ENCODE assay signal across 21 cellular contexts in genomic region chr12:40055227-40055579, GRCh38. TPM values are rescaled to one million over a fixed set of nuclear protein-coding genes. Genes with fewer than 3 reads are reported as not detected.
DNase-seq lines count a peak whose midpoint lies in the region; ATAC-seq and TF ChIP-seq lines count a peak whose summit lies in the region.
"Had no signal": no experiment of that assay in that cellular context is flagged by ENCODE, and none has a peak within 500 bp of the region (broad histone marks: within the 10 kb centered on the region; RNA-seq: fewer than 3 reads in every experiment).

No MANE protein-coding gene starts in this region.

- in situ Hi-C loops in mammary epithelial cell (cut with MboI; ENCODE audit: low sequenced_read_pairs in 2 of 2) (no loop called here), transverse colon (cut with MboI; ENCODE audit: low pct_ligation_motif_present in 1 of 4, low pct_unique_long_range_greater_than_20kb in 1 of 4, low sequenced_read_pairs in 3 of 4) (no loop called here)

- H2AFZ ChIP-seq in mammary epithelial cell (ENCODE audit: low read depth, low read length): no peak overlapping the region

- TF ChIP-seq CTCF in mammary epithelial cell (conservative IDR thresholded peaks at IDR 0.05 in 1 of 2, IDR thresholded peaks at IDR 0.05 in 1 of 2; ENCODE audit: extremely low read depth in 1 of 2, insufficient read depth in 1 of 2, low read depth in 1 of 2, low read length in 2 of 2) (no peak), MCF 10A (IDR thresholded peaks at IDR 0.05; ENCODE audit: unreplicated experiment) (no peak), esophagus muscularis mucosa (IDR thresholded peaks at IDR 0.05) (no peak), transverse colon (IDR thresholded peaks at IDR 0.05) (no peak)

- H3K4me3 ChIP-seq in mammary epithelial cell (replicated peaks in 1 of 3; ENCODE audit: insufficient read depth in 1 of 3, low read depth in 2 of 3, low read length in 3 of 3) (no peak overlapping the region), esophagus muscularis mucosa (peak overlapping the region; percentile 24 to 42 (median 33)), muscle layer of colon (ENCODE audit: low read depth in 1 of 2, low read length in 2 of 2) (peak overlapping the region in 1 of 2 donors; percentile 30), transverse colon (no peak overlapping the region)
- H3K4me3 ChIP-seq: SJSA1, uterus had no signal

- TF ChIP-seq POLR2A in esophagus muscularis mucosa (IDR thresholded peaks at IDR 0.05; ENCODE audit: low read depth) (no peak), transverse colon (IDR thresholded peaks at IDR 0.05) (no peak)

- no TSS peak for BruUV-seq in mammary epithelial cell (replicated peaks; lab: Mats Ljungman, UMichigan)
- no TSS peak for BruUV-seq in MCF 10A (replicated peaks; lab: Mats Ljungman, UMichigan)

- WGBS in mammary epithelial cell (ENCODE audit: low coverage, missing lambda C conversion rate): 82% methylated on average over 3 of the region's 3 CpGs
- WGBS in esophagus muscularis mucosa: 56% methylated on average over 3 of the region's 3 CpGs
- 63 to 74% methylated on average over 3 of the region's 3 CpGs for WGBS in transverse colon (ENCODE audit: low coverage in 1 of 2), 2 donors

- H3K9ac ChIP-seq in mammary epithelial cell (ENCODE audit: insufficient read depth, low read length) (no peak overlapping the region), muscle layer of colon (ENCODE audit: low read length) (peak overlapping the region; percentile 1)

- no peak for TF ChIP-seq EP300 in esophagus muscularis mucosa (IDR thresholded peaks at IDR 0.05)
- no peak for TF ChIP-seq EP300 in transverse colon (IDR thresholded peaks at IDR 0.05; ENCODE audit: low read depth)

- no peaks in the 10 kb centered on the region for H3K9me3 ChIP-seq in mammary epithelial cell (replicated peaks; ENCODE audit: insufficient read depth, low read length)
- no peaks in the 10 kb centered on the region for H3K9me3 ChIP-seq in esophagus muscularis mucosa
- H3K9me3 ChIP-seq in muscle layer of colon (ENCODE audit: low read length): no peaks in the 10 kb centered on the region
- no peaks in the 10 kb centered on the region for H3K9me3 ChIP-seq in transverse colon
- H3K9me3 ChIP-seq: esophagus squamous epithelium, SJSA1, uterus had no signal

- no peak overlapping the region for H3K4me3 Mint-ChIP-seq in MCF 10A (ENCODE audit: unreplicated experiment)
- H3K4me3 Mint-ChIP-seq: CD4-positive, alpha-beta memory T cell; naive thymus-derived CD4-positive, alpha-beta T cell had no signal

- no peaks in the 10 kb centered on the region for H3K27me3 ChIP-seq in mammary epithelial cell (ENCODE audit: insufficient read depth, low read length)
- H3K27me3 ChIP-seq in esophagus muscularis mucosa: no peaks in the 10 kb centered on the region
- H3K27me3 ChIP-seq in muscle layer of colon (ENCODE audit: control insufficient read depth in 1 of 2, insufficient read depth in 2 of 2, low read length in 2 of 2): no peaks in the 10 kb centered on the region
- no peaks in the 10 kb centered on the region for H3K27me3 ChIP-seq in transverse colon
- H3K27me3 ChIP-seq: dorsolateral prefrontal cortex, esophagus squamous epithelium, SJSA1, uterus had no signal

- ATAC-seq in HG03460 (IDR thresholded peaks at IDR 0.05; ENCODE audit: unreplicated experiment) (no peak), GM21529 (IDR thresholded peaks at IDR 0.05; ENCODE audit: unreplicated experiment) (no peak)
- ATAC-seq: naive thymus-derived CD4-positive, alpha-beta T cell had no signal

- dilution Hi-C loops in mammary epithelial cell (cut with HindIII; ENCODE audit: low sequenced_read_pairs): no loop called here

- CTCF ChIA-PET in mammary epithelial cell (lab: Charles Lee; ENCODE audit: low non-redundant PET) (interaction anchor here (0.5 kb wide), 1 partner anchor 8 kb away, joined by 4 read pairs; no protein-coding TSS in a partner anchor), MCF 10A (lab: Yijun Ruan, JAX) (interaction anchor here (0.7 to 1.0 kb wide), 3 partner anchors 51 to 1342 kb away, joined by 3 read pairs; partner anchors contain the start of gene SLC2A13)

- H3K36me3 ChIP-seq in mammary epithelial cell (ENCODE audit: insufficient read depth, low read length) (no peaks in the 10 kb centered on the region), esophagus muscularis mucosa (no peaks in the 10 kb centered on the region), muscle layer of colon (ENCODE audit: insufficient read depth, low read length) (no peaks in the 10 kb centered on the region), transverse colon (no peaks in the 10 kb centered on the region)
- H3K36me3 ChIP-seq: esophagus squamous epithelium, SJSA1, uterus had no signal

- H3K4me2 ChIP-seq in mammary epithelial cell (ENCODE audit: insufficient read depth, low read depth, low read length): no peak overlapping the region

- no peaks in the 10 kb centered on the region for H4K20me1 ChIP-seq in mammary epithelial cell (ENCODE audit: insufficient read depth, low read length)

- intact Hi-C loops in mammary epithelial cell (cut with micrococcal nuclease): no loop called here
- intact Hi-C loops in MCF 10A (cut with micrococcal nuclease): no loop called here
- intact Hi-C loops in esophagus muscularis mucosa (cut with DNase I): no loop called here
- intact Hi-C loops in transverse colon (cut with DNase I; ENCODE audit: low total_unique reads): no loop called here

- no peaks in the 10 kb centered on the region for H3K27me3 Mint-ChIP-seq in MCF 10A (ENCODE audit: insufficient read depth, unreplicated experiment)
- H3K27me3 Mint-ChIP-seq: brain; CD4-positive, alpha-beta memory T cell; naive thymus-derived CD4-positive, alpha-beta T cell had no signal

- no peak overlapping the region for H3K27ac Mint-ChIP-seq in MCF 10A (ENCODE audit: low read depth, unreplicated experiment)
- H3K27ac Mint-ChIP-seq: CD4-positive, alpha-beta memory T cell; naive thymus-derived CD4-positive, alpha-beta T cell had no signal

- H3K79me2 ChIP-seq in mammary epithelial cell (ENCODE audit: insufficient read depth, low read length): no peaks in the 10 kb centered on the region

- no peak for DNase-seq in mammary epithelial cell
- no peak for DNase-seq in MCF 10A (ENCODE audit: unreplicated experiment)
- no peak for DNase-seq in esophagus muscularis mucosa (ENCODE audit: extremely low spot score)
- DNase-seq in transverse colon: no peak
- no peak for DNase-seq in COLO829 (ENCODE audit: low spot score)
- DNase-seq: activated CD4-positive, alpha-beta T cell treated with anti-CD3 and anti-CD28 coated beads for 1 hour; activated CD8-positive, alpha-beta memory T cell treated with anti-CD3 and anti-CD28 coated beads, Interleukin-2, amount 50 U/mL, for 4 hours; activated naive CD4-positive, alpha-beta T cell treated with Interleukin-2 at 50 U/mL for 16 hours; CD4-positive, alpha-beta memory T cell; esophagus squamous epithelium; hippocampal formation; naive thymus-derived CD4-positive, alpha-beta T cell; stimulated activated naive CD4-positive, alpha-beta T cell treated with Interleukin-2 at 50 U/mL for 16 hours; T1000 had no signal

- no peaks in the 10 kb centered on the region for H3K36me3 Mint-ChIP-seq in MCF 10A (ENCODE audit: insufficient read depth, unreplicated experiment)
- H3K36me3 Mint-ChIP-seq: brain; CD4-positive, alpha-beta memory T cell had no signal

- peaks cover 11% of the 10 kb centered on the region for H3K4me1 Mint-ChIP-seq in MCF 10A (ENCODE audit: insufficient read depth, unreplicated experiment)

- POLR2A ChIA-PET in MCF 10A (lab: Yijun Ruan, JAX): interaction anchor here (1.1 kb wide), 1 partner anchor 8 kb away, joined by 3 read pairs; no protein-coding TSS in a partner anchor

- H3K4me1 ChIP-seq in mammary epithelial cell (ENCODE audit: insufficient read depth, low read length) (peaks cover 6% of the 10 kb centered on the region), esophagus muscularis mucosa (peaks cover 22 to 61% (median 45%) of the 10 kb centered on the region in 4 donors), muscle layer of colon (ENCODE audit: insufficient read depth, low read length) (peaks cover 29% of the 10 kb centered on the region), transverse colon (peaks cover 0 to 41% (median 18%) of the 10 kb centered on the region in 4 donors)
- H3K4me1 ChIP-seq: SJSA1, uterus had no signal

- no peaks in the 10 kb centered on the region for H3K9me3 Mint-ChIP-seq in MCF 10A (ENCODE audit: unreplicated experiment)
- H3K9me3 Mint-ChIP-seq: brain; naive thymus-derived CD4-positive, alpha-beta T cell had no signal

- H3K27ac ChIP-seq in mammary epithelial cell (ENCODE audit: insufficient read depth, low read depth, low read length) (peak overlapping the region; percentile 27), esophagus muscularis mucosa (replicated peaks in 1 of 4) (peak overlapping the region; percentile 69 to 78 (median 74)), muscle layer of colon (ENCODE audit: low read depth, low read length) (peak overlapping the region; percentile 72), transverse colon (peak overlapping the region; percentile 57 to 72 (median 65))
- H3K27ac ChIP-seq: SJSA1 had no signal

RNA-seq across cellular contexts. Expression of gene SLC2A13, which starts 50.7 kb away (rescaled TPM):
- total RNA-seq in mammary epithelial cell (10 to 100 TPM in 1 of 2 donors, 1 to 10 TPM in 1; 4.8 to 10.7 TPM), MCF 10A (2022) (1.7 and 2.0 TPM in 2 replicates), esophagus muscularis mucosa (10 to 100 TPM; 19.6 to 25.7 (median 21.4) TPM), transverse colon (10 to 100 TPM; 31.8 to 70.7 (median 46.8) TPM)
- 1.7 TPM for polyA plus RNA-seq in mammary epithelial cell
- polyA minus RNA-seq in mammary epithelial cell: 12.5 TPM

Comparison
In these comparisons a context has a peak if more than half of its experiments do, and no peak if none do; other contexts are left out.
1. H3K4me3 ChIP-seq: peak in esophagus muscularis mucosa (4 of 4); none in mammary epithelial cell (0 of 3) and transverse colon (0 of 4).
2. Peak in every context shown above with its lines, with median percentiles within 50 percentile points of each other: H3K27ac ChIP-seq.